In genomic region chr5:149818116-149818515, GRCh38 we compare ENCODE assay signal across 15 cellular contexts.
A peak's percentile ranks its signal among the peaks of the same experiment; 100 is the strongest.
DNase-seq lines count a peak whose midpoint lies in the region; ATAC-seq, FAIRE-seq and TF ChIP-seq lines count a peak whose summit lies in the region.
"Had no signal": no experiment of that assay in that cellular context is flagged by ENCODE, and none has a peak within 500 bp of the region (broad histone marks: within the 10 kb centered on the region; RNA-seq: fewer than 3 reads in every experiment).

No MANE protein-coding gene starts in this region.

- H3K27me3 ChIP-seq in left ventricle myocardium inferior (ENCODE audit: low read depth) (no peaks in the 10 kb centered on the region), sigmoid colon (no peaks in the 10 kb centered on the region)
- H3K27me3 ChIP-seq: BE2C had no signal

- no peak for ATAC-seq in Right ventricle myocardium superior (ENCODE audit: poor library complexity)

- no peak for TF ChIP-seq CTCF in left ventricle myocardium inferior (IDR thresholded peaks at IDR 0.05; ENCODE audit: borderline replicate concordance)
- no peak for TF ChIP-seq CTCF in RWPE1 (conservative IDR thresholded peaks at IDR 0.05; ENCODE audit: low read depth)
- no peak for TF ChIP-seq CTCF in kidney (IDR thresholded peaks at IDR 0.05; ENCODE audit: borderline replicate concordance, extremely low read depth, insufficient read depth)
- no peak for TF ChIP-seq CTCF in sigmoid colon (IDR thresholded peaks at IDR 0.05)

- no peak overlapping the region for H3K4me3 ChIP-seq in left ventricle myocardium inferior
- H3K4me3 ChIP-seq in kidney (ENCODE audit: low read length in 2 of 2): no peak overlapping the region
- H3K4me3 ChIP-seq in sigmoid colon: no peak overlapping the region

- H3K9me3 ChIP-seq in left ventricle myocardium inferior (replicated peaks): no peaks in the 10 kb centered on the region
- no peaks in the 10 kb centered on the region for H3K9me3 ChIP-seq in kidney (ENCODE audit: control insufficient read depth in 1 of 2, low read length in 2 of 2)
- H3K9me3 ChIP-seq in sigmoid colon: no peaks in the 10 kb centered on the region
- H3K9me3 ChIP-seq: BE2C had no signal

- DNase-seq in left ventricle myocardium inferior: no peak
- DNase-seq in Right ventricle myocardium superior: no peak
- DNase-seq in RWPE1 (ENCODE audit: low spot score): no peak
- peak; percentile 34 for DNase-seq in kidney
- DNase-seq in urothelium cell line (ENCODE audit: low spot score): no peak
- no peak for DNase-seq in sigmoid colon
- DNase-seq in pons (ENCODE audit: low spot score): no peak
- no peak for DNase-seq in cerebellum (ENCODE audit: low spot score)
- DNase-seq: BE2C; CD4-positive, alpha-beta memory T cell; DMS153; DMS79; GDM1; GOT3; H7 had no signal

- H3K4me1 ChIP-seq in left ventricle myocardium inferior (peaks cover 88% of the 10 kb centered on the region), kidney (ENCODE audit: control insufficient read depth in 1 of 2, insufficient read depth in 1 of 2, low read depth in 1 of 2, low read length in 2 of 2) (peaks cover 2% of the 10 kb centered on the region in 2 donors), sigmoid colon (peaks cover 0 to 28% (median 24%) of the 10 kb centered on the region in 4 donors)
- H3K4me1 ChIP-seq: BE2C had no signal

- H3K36me3 ChIP-seq in left ventricle myocardium inferior (no peaks in the 10 kb centered on the region), kidney (ENCODE audit: control insufficient read depth in 1 of 2, insufficient read depth in 2 of 2, low read length in 2 of 2) (no peaks in the 10 kb centered on the region), sigmoid colon (peaks cover 0 to 11% (median 3%) of the 10 kb centered on the region in 4 donors)

- POLR2A ChIA-PET in RWPE1 (lab: Yijun Ruan, JAX; ENCODE audit: low non-redundant PET): no interaction called here

- CTCF ChIA-PET in RWPE1 (lab: Yijun Ruan, JAX): interaction anchor here (0.6 to 2.0 kb wide), 2 partner anchors 10 to 224 kb away, joined by 4 to 6 read pairs; no protein-coding TSS in a partner anchor

- intact Hi-C loops in left ventricle myocardium inferior (cut with micrococcal nuclease) (no loop called here), Right ventricle myocardium superior (cut with DNase I) (no loop called here), kidney (cut with DNase I) (no loop called here), sigmoid colon (cut with DNase I) (no loop called here)

- no peak for TF ChIP-seq POLR2A in sigmoid colon (IDR thresholded peaks at IDR 0.05)

- 96 to 98% methylated on average over 4 of the region's 4 CpGs for WGBS in sigmoid colon, 2 donors

- FAIRE-seq in kidney (lab: Jason Lieb, UNC) (no peak), urothelium cell line (lab: Jason Lieb, UNC) (peak; percentile 5)

- H3K27ac ChIP-seq in left ventricle myocardium inferior (replicated peaks): peak overlapping the region; percentile 88
- H3K27ac ChIP-seq in RWPE1: peak overlapping the region; percentile 20
- H3K27ac ChIP-seq in kidney (ENCODE audit: low read depth in 2 of 2, low read length in 2 of 2): no peak overlapping the region
- no peak overlapping the region for H3K27ac ChIP-seq in sigmoid colon

- no peak for TF ChIP-seq EP300 in sigmoid colon (IDR thresholded peaks at IDR 0.05)

- no peak overlapping the region for H3K9ac ChIP-seq in kidney (ENCODE audit: low read length in 2 of 2)

Comparison
In these comparisons a context has a peak if more than half of its experiments do, and no peak if none do; other contexts are left out.
1. H3K27ac ChIP-seq: peak in left ventricle myocardium inferior (single experiment) and RWPE1 (single experiment); none in kidney (0 of 2) and sigmoid colon (0 of 4).